ENCODE assay signal across 23 cellular contexts in genomic region chr6:56482525-56482924, GRCh38.
DNase-seq lines count a peak whose midpoint lies in the region; ATAC-seq and TF ChIP-seq lines count a peak whose summit lies in the region.
"Had no signal": no experiment of that assay in that cellular context is flagged by ENCODE, and none has a peak within 500 bp of the region (broad histone marks: within the 10 kb centered on the region; RNA-seq: fewer than 3 reads in every experiment).

No MANE protein-coding gene starts in this region.

- in situ Hi-C loops in IMR-90 (cut with MboI; ENCODE audit: low sequenced_read_pairs): no loop called here

- POLR2A ChIA-PET in IMR-90 (lab: Charles Lee; ENCODE audit: unreplicated experiment): no interaction called here

- H3K14ac ChIP-seq in IMR-90 (replicated peaks; ENCODE audit: low read depth, low read length): no peak overlapping the region

- no peak overlapping the region for H2AFZ ChIP-seq in IMR-90 (replicated peaks; ENCODE audit: low read length, poor library complexity)

- peaks cover 45% of the 10 kb centered on the region for H3K36me3 ChIP-seq in IMR-90 (ENCODE audit: control insufficient read depth, insufficient read depth, low read length)

- H3K56ac ChIP-seq in IMR-90 (ENCODE audit: extremely low read depth, insufficient read depth, low read length): no peak overlapping the region

- no peak overlapping the region for H4K5ac ChIP-seq in IMR-90 (ENCODE audit: low read depth, low read length)

- H3K18ac ChIP-seq in IMR-90 (ENCODE audit: low read depth, low read length): no peak overlapping the region

- no CpG with 5 or more reads among the region's 8 CpGs for WGBS in IMR-90 (ENCODE audit: extremely low coverage in 2 of 2, insufficient read length in 1 of 2), 2 experiments

- dilution Hi-C loops in IMR-90 (cut with HindIII; ENCODE audit: low sequenced_read_pairs, unreplicated experiment): no loop called here

- 0 out of 2 replicates have a peak overlapping the region, but pooled peaks have one; percentile 23 for H4K91ac ChIP-seq in IMR-90 (ENCODE audit: insufficient read depth, low read depth, low read length)

- H3K4me1 ChIP-seq in IMR-90 (ENCODE audit: control insufficient read depth, insufficient read depth, low read length): peaks cover 2% of the 10 kb centered on the region

- H4K20me1 ChIP-seq in IMR-90 (ENCODE audit: insufficient read depth, low read length): peaks cover 9% of the 10 kb centered on the region; the same call in 1 of the 2 replicates

- no peak overlapping the region for H2BK20ac ChIP-seq in IMR-90 (ENCODE audit: low read depth, low read length)

- 0 out of 3 replicates have a peak overlapping the region, but pooled peaks have one; percentile 42 for H2BK15ac ChIP-seq in IMR-90 (ENCODE audit: low read depth, low read length)

- TF ChIP-seq CTCF in 22Rv1 (IDR thresholded peaks at IDR 0.05) (no peak), IMR-90 (conservative IDR thresholded peaks at IDR 0.05; ENCODE audit: low read depth, low read length) (no peak), osteocyte (IDR thresholded peaks at IDR 0.05) (no peak)

- H3K4me2 ChIP-seq in IMR-90 (ENCODE audit: low read depth, low read length): no peak overlapping the region

- H3K27me3 Mint-ChIP-seq in osteocyte (ENCODE audit: unreplicated experiment): no peaks in the 10 kb centered on the region
- H3K27me3 Mint-ChIP-seq: activated naive CD8-positive, alpha-beta T cell; CD4-positive, alpha-beta T cell; naive thymus-derived CD4-positive, alpha-beta T cell had no signal

- H2BK5ac ChIP-seq in IMR-90 (ENCODE audit: low read depth, low read length, poor library complexity, severe bottlenecking): no peak overlapping the region

- no peak overlapping the region for H3K23ac ChIP-seq in IMR-90 (ENCODE audit: low read depth, low read length)

- H3K36me3 Mint-ChIP-seq in osteocyte (ENCODE audit: unreplicated experiment): peaks cover 66% of the 10 kb centered on the region
- H3K36me3 Mint-ChIP-seq: activated naive CD8-positive, alpha-beta T cell had no signal

- peaks cover 10% of the 10 kb centered on the region for H3K9me3 Mint-ChIP-seq in osteocyte (ENCODE audit: unreplicated experiment)
- H3K9me3 Mint-ChIP-seq: CD4-positive, alpha-beta T cell; T-helper 1 cell treated with Interleukin-12 subunit alpha and Interleukin-12 subunit beta and Interleukin-4 antibody, amounts not matched to agents 30 μg/mL and 1 μg/mL, for 36 hours had no signal

- no peak overlapping the region for H3K4me3 ChIP-seq in IMR-90 (ENCODE audit: insufficient read depth, low read depth, low read length)
- H3K4me3 ChIP-seq: ascending aorta, esophagus muscularis mucosa, heart right ventricle had no signal

- H3K4me1 Mint-ChIP-seq in osteocyte (ENCODE audit: unreplicated experiment): peaks cover 5% of the 10 kb centered on the region
- H3K4me1 Mint-ChIP-seq: naive thymus-derived CD4-positive, alpha-beta T cell had no signal

- H2BK120ac ChIP-seq in IMR-90 (ENCODE audit: low read depth, low read length): no peak overlapping the region

- ATAC-seq in IMR-90 (ENCODE audit: low read depth): no peak
- ATAC-seq in GM21786 (IDR thresholded peaks at IDR 0.05; ENCODE audit: unreplicated experiment): no peak
- ATAC-seq: activated CD8-positive, alpha-beta T cell treated with anti-CD3 and anti-CD28 coated beads, Interleukin-2, amount 10 ng/mL, durations not matched to agents 7 days and 5 days; heart right ventricle; left cardiac atrium; naive thymus-derived CD4-positive, alpha-beta T cell had no signal

- no peak overlapping the region for H2AK5ac ChIP-seq in IMR-90 (ENCODE audit: low read depth, low read length)

- TF ChIP-seq RAD21 in IMR-90 (IDR thresholded peaks at IDR 0.05; ENCODE audit: low read length): no peak

- BruUV-seq in IMR-90 (replicated peaks; lab: Mats Ljungman, UMichigan): no TSS peak

- intact Hi-C loops in IMR-90 (cut with micrococcal nuclease): no loop called here

- peaks cover 2% of the 10 kb centered on the region; the same call in 1 of the 2 replicates for H3K9me1 ChIP-seq in IMR-90 (ENCODE audit: insufficient read depth, low read length)

- peaks cover 19 to 30% of the 10 kb centered on the region in 2 experiments for H3K79me1 ChIP-seq in IMR-90 (ENCODE audit: low read depth in 1 of 2, low read length in 2 of 2)

- H3K27me3 ChIP-seq in IMR-90 (ENCODE audit: control insufficient read depth, insufficient read depth, low read length): no peaks in the 10 kb centered on the region
- H3K27me3 ChIP-seq: ascending aorta, esophagus muscularis mucosa, heart right ventricle had no signal

- 0 out of 4 replicates have a peak overlapping the region, but pooled peaks of 1 of the 2 experiments have one; percentile 26 for H4K8ac ChIP-seq in IMR-90 (ENCODE audit: low read depth in 2 of 2, low read length in 2 of 2)

- no peak for DNase-seq in IMR-90
- DNase-seq in kidney tubule cell (ENCODE audit: low spot score): peak; percentile 23
- DNase-seq in osteocyte (ENCODE audit: extremely low spot score, unreplicated experiment): no peak
- no peak for DNase-seq in NCI-H774 (lab: John Stamatoyannopoulos, UW)
- DNase-seq in activated effector memory CD4-positive, alpha-beta T cell treated with anti-CD3 and anti-CD28 coated beads, Interleukin-2, amount 50 U/mL, for 16 hours: no peak
- DNase-seq in Ammon's horn (ENCODE audit: low spot score): no peak
- DNase-seq: activated CD8-positive, alpha-beta T cell treated with anti-CD3 and anti-CD28 coated beads, Interleukin-2, amount 10 ng/mL, durations not matched to agents 7 days and 5 days; CD4-positive, alpha-beta T cell; central memory CD4-positive, alpha-beta T cell; dermis blood vessel endothelial cell; EL; foreskin melanocyte; heart right ventricle; KG1; left cardiac atrium; naive thymus-derived CD4-positive, alpha-beta T cell; NCI-H446 treated with DMSO at 0.1 percent for 48 hours had no signal

- H3K27ac ChIP-seq in 22Rv1: peak overlapping the region; percentile 40
- no peak overlapping the region for H3K27ac ChIP-seq in IMR-90 (ENCODE audit: insufficient read depth, low read length)
- H3K27ac ChIP-seq: ascending aorta, heart right ventricle had no signal

- H3K4me3 Mint-ChIP-seq in osteocyte (ENCODE audit: unreplicated experiment): no peak overlapping the region
- H3K4me3 Mint-ChIP-seq: activated CD8-positive, alpha-beta T cell treated with anti-CD3 and anti-CD28 coated beads, Interleukin-2, amount 10 ng/mL, durations not matched to agents 7 days and 5 days; activated naive CD8-positive, alpha-beta T cell; CD4-positive, alpha-beta T cell; naive thymus-derived CD4-positive, alpha-beta T cell; T-helper 1 cell treated with Interleukin-12 subunit alpha and Interleukin-12 subunit beta and Interleukin-4 antibody, amounts not matched to agents 30 μg/mL and 1 μg/mL, for 36 hours had no signal

- H2AK9ac ChIP-seq in IMR-90 (replicated peaks; ENCODE audit: low read depth, low read length, poor library complexity): no peak overlapping the region

- CTCF ChIA-PET in IMR-90 (lab: Yijun Ruan, JAX): no interaction called here

- H3K9me3 ChIP-seq in IMR-90 (ENCODE audit: control insufficient read depth, insufficient read depth, low read length): peaks cover 2% of the 10 kb centered on the region; the same call in 1 of the 2 replicates
- H3K9me3 ChIP-seq: ascending aorta had no signal

- no peak for TF ChIP-seq POLR2A in IMR-90 (IDR thresholded peaks at IDR 0.05; ENCODE audit: low read depth, low read length)

- peak overlapping the region; percentile 43; the same call in 1 of the 2 replicates for H3K4ac ChIP-seq in IMR-90 (ENCODE audit: low read depth, low read length)

- peak overlapping the region; percentile 38 for H3K27ac Mint-ChIP-seq in osteocyte (ENCODE audit: unreplicated experiment)
- H3K27ac Mint-ChIP-seq: activated CD8-positive, alpha-beta T cell treated with anti-CD3 and anti-CD28 coated beads, Interleukin-2, amount 10 ng/mL, durations not matched to agents 7 days and 5 days; activated naive CD8-positive, alpha-beta T cell; CD4-positive, alpha-beta T cell; naive thymus-derived CD4-positive, alpha-beta T cell; T-helper 1 cell treated with Interleukin-12 subunit alpha and Interleukin-12 subunit beta and Interleukin-4 antibody, amounts not matched to agents 30 μg/mL and 1 μg/mL, for 36 hours had no signal

- H3K9ac ChIP-seq in IMR-90 (ENCODE audit: low read depth, low read length): no peak overlapping the region

TF ChIP-seq in IMR-90, 13 proteins besides CTCF, POLR2A, EP300 and RAD21:
- TF ChIP-seq BHLHE40 (IDR thresholded peaks at IDR 0.05; ENCODE audit: low read depth, low read length) (no peak), FOS (IDR thresholded peaks at IDR 0.05; ENCODE audit: low read depth, low read length) (no peak), SMC3 (IDR thresholded peaks at IDR 0.05; ENCODE audit: low read depth, low read length) (no peak), NFE2L2 (IDR thresholded peaks at IDR 0.05; ENCODE audit: low read depth, low read length) (no peak), CEBPB (IDR thresholded peaks at IDR 0.05; ENCODE audit: low read depth, low read length) (no peak), MXI1 (IDR thresholded peaks at IDR 0.05; ENCODE audit: borderline replicate concordance, low read depth, low read length) (no peak), RCOR1 (IDR thresholded peaks at IDR 0.05; ENCODE audit: insufficient replicate concordance, low read length) (no peak), MAZ (IDR thresholded peaks at IDR 0.05; ENCODE audit: borderline replicate concordance, low read depth, low read length) (no peak)
